2 cellular contexts compared by ENCODE assay signal in the genomic region with DNA sequence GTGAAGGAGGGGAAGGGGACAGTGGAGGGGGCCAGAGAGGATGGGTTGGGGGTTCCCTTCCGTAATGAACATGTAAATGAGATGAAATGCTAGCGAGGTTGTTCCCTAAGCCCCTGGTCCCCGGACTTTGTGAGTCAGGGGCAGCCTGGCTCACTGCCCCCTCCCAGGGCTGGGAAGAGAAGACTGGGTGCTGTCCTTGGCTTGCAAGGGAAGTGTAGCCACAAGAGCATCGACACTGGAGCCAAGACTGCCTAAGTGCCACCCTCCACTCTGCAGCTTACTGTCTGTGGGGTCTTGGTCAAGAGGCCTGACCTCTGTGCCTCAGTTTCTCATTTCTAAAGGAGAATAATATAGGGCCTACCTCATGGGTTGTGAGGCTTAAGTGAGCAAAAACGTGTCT.
TF ChIP-seq lines count a peak whose summit lies in the region.

No MANE protein-coding gene starts in this region.

TF ChIP-seq in endothelial cell of umbilical vein, 7 proteins besides CTCF, POLR2A, EP300 and RAD21:
- TF ChIP-seq GATA2 (IDR thresholded peaks at IDR 0.05; ENCODE audit: insufficient read depth, insufficient read length, low read depth, low read length) = no peak
- TF ChIP-seq, protein P1, sequence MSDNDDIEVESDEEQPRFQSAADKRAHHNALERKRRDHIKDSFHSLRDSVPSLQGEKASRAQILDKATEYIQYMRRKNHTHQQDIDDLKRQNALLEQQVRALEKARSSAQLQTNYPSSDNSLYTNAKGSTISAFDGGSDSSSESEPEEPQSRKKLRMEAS (IDR thresholded peaks at IDR 0.05; ENCODE audit: insufficient read depth, insufficient read length) = no peak
- no peak for TF ChIP-seq POLR2AphosphoS5 (IDR thresholded peaks at IDR 0.05; ENCODE audit: insufficient read depth, low read depth, low read length)
- no peak for TF ChIP-seq EZH2 (IDR thresholded peaks at IDR 0.05; ENCODE audit: borderline replicate concordance, low read depth, low read length, severe bottlenecking)
- no peak for TF ChIP-seq MYC (IDR thresholded peaks at IDR 0.05; ENCODE audit: low read depth, low read length)
- TF ChIP-seq JUN (IDR thresholded peaks at IDR 0.05; ENCODE audit: borderline replicate concordance, insufficient read depth, insufficient read length, low read depth) = no peak
- no peak for TF ChIP-seq FOS (IDR thresholded peaks at IDR 0.05; ENCODE audit: borderline replicate concordance, insufficient read depth, low read length)

TF ChIP-seq in HEK293T, 16 proteins besides CTCF, POLR2A, EP300 and RAD21:
- TF ChIP-seq ZNF384 (IDR thresholded peaks at IDR 0.05) (no peak), LEF1 (IDR thresholded peaks at IDR 0.05; ENCODE audit: borderline replicate concordance) (no peak), TARDBP (IDR thresholded peaks at IDR 0.05) (no peak), FOXA1 (IDR thresholded peaks at IDR 0.05) (no peak), L3MBTL2 (conservative IDR thresholded peaks at IDR 0.05) (no peak), BHLHE40 (IDR thresholded peaks at IDR 0.05; ENCODE audit: borderline replicate concordance) (no peak), NFRKB (IDR thresholded peaks at IDR 0.05) (no peak), SUZ12 (IDR thresholded peaks at IDR 0.05) (no peak), FOXK2 (IDR thresholded peaks at IDR 0.05) (no peak), ARNT (IDR thresholded peaks at IDR 0.05) (no peak), CTBP1 (IDR thresholded peaks at IDR 0.05; ENCODE audit: borderline replicate concordance) (no peak), ELF4 (IDR thresholded peaks at IDR 0.05) (no peak), SP1 (IDR thresholded peaks at IDR 0.05) (no peak), HDGF (IDR thresholded peaks at IDR 0.05; ENCODE audit: borderline replicate concordance) (no peak), FOXM1 (IDR thresholded peaks at IDR 0.05; ENCODE audit: borderline replicate concordance) (no peak)
- TF ChIP-seq, protein P2, sequence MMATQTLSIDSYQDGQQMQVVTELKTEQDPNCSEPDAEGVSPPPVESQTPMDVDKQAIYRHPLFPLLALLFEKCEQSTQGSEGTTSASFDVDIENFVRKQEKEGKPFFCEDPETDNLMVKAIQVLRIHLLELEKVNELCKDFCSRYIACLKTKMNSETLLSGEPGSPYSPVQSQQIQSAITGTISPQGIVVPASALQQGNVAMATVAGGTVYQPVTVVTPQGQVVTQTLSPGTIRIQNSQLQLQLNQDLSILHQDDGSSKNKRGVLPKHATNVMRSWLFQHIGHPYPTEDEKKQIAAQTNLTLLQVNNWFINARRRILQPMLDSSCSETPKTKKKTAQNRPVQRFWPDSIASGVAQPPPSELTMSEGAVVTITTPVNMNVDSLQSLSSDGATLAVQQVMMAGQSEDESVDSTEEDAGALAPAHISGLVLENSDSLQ (IDR thresholded peaks at IDR 0.05) = no peak
